19 cellular contexts compared by ENCODE assay signal in genomic region chr12:48361664-48362339, GRCh38.
"Had no signal": no experiment of that assay in that cellular context is flagged by ENCODE, and none has a peak within 500 bp of the region (broad histone marks: within the 10 kb centered on the region; RNA-seq: fewer than 3 reads in every experiment).

No MANE protein-coding gene starts in this region.

- DNase-seq: Kasumi-1, MM.1S, NCI-H1092 treated with DMSO at 0.1 percent for 48 hours, NCI-H1436, NCI-H187, NCI-H2029, NCI-H2081 treated with DMSO at 0.1 percent for 48 hours, NCI-H2171, NCI-H226, NCI-H446, NCI-H510A, NCI-H524 treated with DMSO at 0.1 percent for 48 hours, NCI-H69, NCI-H774, Right ventricle myocardium superior, RPMI8226, SIG-M5, SK-N-SH had no signal

- H3K27ac ChIP-seq: KMS-11 had no signal

- H3K9me3 ChIP-seq: SK-N-SH had no signal
